ENCODE assay signal across 23 cellular contexts in the genomic region with DNA sequence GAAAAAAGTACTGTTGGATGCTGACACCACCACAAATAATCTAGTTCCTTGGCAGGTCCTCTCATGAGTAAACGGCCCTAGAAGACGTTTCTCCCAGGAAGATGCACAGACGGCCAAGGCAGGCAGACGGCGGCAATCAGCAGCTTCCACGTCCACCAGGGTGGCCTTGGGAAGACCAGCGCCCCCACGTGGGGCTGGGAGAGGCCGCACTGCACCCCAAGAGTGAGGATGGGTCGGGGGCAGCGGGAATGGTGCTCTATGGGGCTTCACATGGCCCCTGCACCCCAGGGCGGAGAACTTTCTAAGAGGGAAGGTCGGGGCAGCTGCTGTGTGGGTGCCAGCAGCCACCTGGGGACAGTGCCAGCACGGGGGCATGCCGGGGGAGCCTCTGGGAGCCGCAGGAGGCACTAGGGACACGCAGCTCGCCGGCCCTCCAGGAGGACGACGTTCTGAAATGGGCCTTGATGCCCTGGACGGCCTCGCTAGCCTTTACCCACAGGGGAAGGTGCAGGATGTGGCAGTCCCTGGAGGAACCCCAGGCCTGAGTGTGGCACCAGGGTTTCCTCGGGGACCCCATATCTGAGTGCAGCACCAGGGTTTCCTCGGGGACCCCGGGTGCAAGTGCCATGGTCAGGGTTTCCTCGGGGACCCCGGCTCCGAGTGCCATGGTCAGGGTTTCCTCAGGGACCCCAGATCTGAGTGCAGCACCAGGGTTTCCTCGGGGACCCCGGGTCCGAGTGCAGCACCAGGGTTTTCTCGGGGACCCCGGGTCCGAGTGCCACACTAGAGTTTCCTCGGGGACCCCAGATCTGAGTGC.
DNase-seq lines count a peak whose midpoint lies in the region; FAIRE-seq and TF ChIP-seq lines count a peak whose summit lies in the region.
"Had no signal": no experiment of that assay in that cellular context is flagged by ENCODE, and none has a peak within 500 bp of the region (broad histone marks: within the 10 kb centered on the region; RNA-seq: fewer than 3 reads in every experiment).

No MANE protein-coding gene starts in this region.

- TF ChIP-seq POLR2A in NB4 (IDR thresholded peaks at IDR 0.05; ENCODE audit: extremely low read depth, insufficient read length) (no peak), H1 (IDR thresholded peaks at IDR 0.05; ENCODE audit: control extremely low read depth in 1 of 2, low read depth in 2 of 2, low read length in 2 of 2) (no peak)

- 0 out of 2 replicates have a peak, but pooled peaks cover under 1% of the 10 kb centered on the region for H3K23me2 ChIP-seq in H1 (ENCODE audit: low read depth, low read length)

- no peak overlapping the region for H4K91ac ChIP-seq in H1 (replicated peaks; ENCODE audit: insufficient read length, low read length)

- peak; percentile 88 for DNase-seq in H7
- peak; percentile 40 for DNase-seq in NB4 (ENCODE audit: low read depth)
- DNase-seq in H1 (ENCODE audit: low read depth in 1 of 2, low spot score in 2 of 2), result peak in 1 of 2 experiments; percentile 80
- no peak for DNase-seq in smooth muscle cell (lab: John Stamatoyannopoulos, UW; ENCODE audit: unreplicated experiment)
- no peak for DNase-seq in NCI-H2029 treated with DMSO at 0.1 percent for 48 hours (lab: John Stamatoyannopoulos, UW)
- no peak for DNase-seq in CD14-positive monocyte (ENCODE audit: low spot score)
- no peak for DNase-seq in midbrain (lab: John Stamatoyannopoulos, UW)
- DNase-seq: activated CD4-positive, alpha-beta T cell treated with anti-CD3 and anti-CD28 coated beads, Interleukin-2, amount 50 U/mL, for 4 hours; activated naive CD4-positive, alpha-beta T cell; central memory CD4-positive, alpha-beta T cell; left ventricle myocardium inferior; NCI-H1048; NCI-H1694 treated with DMSO at 0.1 percent for 48 hours; NCI-H2171; NCI-H82; stimulated activated CD4-positive, alpha-beta T cell treated with anti-CD3 and anti-CD28 coated beads, Interleukin-4, amount 100 ng/mL, for 1 hour; tibial artery had no signal

- no peak overlapping the region for H2AK5ac ChIP-seq in H1 (ENCODE audit: low read depth, low read length)

- WGBS in H1 (ENCODE audit: extremely low coverage in 1 of 2, insufficient coverage in 1 of 2, insufficient read length in 1 of 2, insufficient replicate concordance in 2 of 2, low coverage in 1 of 2, low lambda C conversion rate in 2 of 2, missing lambda C conversion rate in 1 of 2), 2 experiments, result 83% methylated on average over 30 of the region's 36 CpGs; no CpG with 5 or more reads in 1 of the 2 experiments
- WGBS in smooth muscle cell (ENCODE audit: low lambda C conversion rate), result 82% methylated on average over 31 of the region's 36 CpGs

- intact Hi-C loops in CD14-positive monocyte (cut with micrococcal nuclease), result loop anchor here (5.0 to 10.0 kb wide), 3 partner anchors 52 to 444 kb away; no protein-coding TSS in a partner anchor

- H3K79me2 ChIP-seq in H1 (ENCODE audit: control insufficient read depth in 1 of 2, insufficient read depth in 2 of 2, low read length in 2 of 2) (no peaks in the 10 kb centered on the region), smooth muscle cell (ENCODE audit: low read depth) (no peaks in the 10 kb centered on the region)

- H3K36me3 ChIP-seq in H7 (replicated peaks; ENCODE audit: control insufficient read depth, insufficient read depth, low read length) (no peaks in the 10 kb centered on the region), H1 (ENCODE audit: control insufficient read depth in 2 of 4, insufficient read depth in 4 of 4, low read length in 3 of 4) (no peaks in the 10 kb centered on the region), smooth muscle cell (ENCODE audit: low read depth) (no peaks in the 10 kb centered on the region)
- H3K36me3 ChIP-seq: left ventricle myocardium inferior, neutrophil, prostate gland, tibial artery had no signal

- no peak overlapping the region for H3K27ac ChIP-seq in H1 (ENCODE audit: low read depth, low read length)
- H3K27ac ChIP-seq in smooth muscle cell (ENCODE audit: low read depth), result no peak overlapping the region
- H3K27ac ChIP-seq: left ventricle myocardium inferior, neutrophil, prostate gland, tibial artery had no signal

- H3K4ac ChIP-seq in H1 (replicated peaks; ENCODE audit: insufficient read length, low read depth, low read length), result no peak overlapping the region

- H2AFZ ChIP-seq in H1 (ENCODE audit: low read length) (no peak overlapping the region), smooth muscle cell (ENCODE audit: low read depth) (no peak overlapping the region)

- H4K20me1 ChIP-seq in H1 (replicated peaks in 1 of 2; ENCODE audit: control insufficient read depth in 1 of 2, insufficient read depth in 2 of 2, low read length in 2 of 2) (peaks cover 0 to 4% of the 10 kb centered on the region in 2 experiments), smooth muscle cell (ENCODE audit: low read depth) (no peaks in the 10 kb centered on the region)

- no peaks in the 10 kb centered on the region for H3K36me3 Mint-ChIP-seq in CD14-positive monocyte

- H2BK20ac ChIP-seq in H1 (ENCODE audit: low read length), result no peak overlapping the region

- H4K8ac ChIP-seq in H1 (ENCODE audit: extremely low read depth, insufficient read depth, low read length), result no peak overlapping the region

- H3K4me1 ChIP-seq in H1 (replicated peaks in 1 of 4; ENCODE audit: control insufficient read depth in 3 of 4, insufficient read depth in 4 of 4, low read length in 3 of 4) (peaks cover 0 to 2% (median 0%) of the 10 kb centered on the region in 4 experiments; a peak in 2 of 7 replicates), smooth muscle cell (ENCODE audit: low read depth) (peaks cover 7% of the 10 kb centered on the region)
- H3K4me1 ChIP-seq: prostate gland, tibial artery had no signal

- H3K4me3 ChIP-seq in H7 (ENCODE audit: insufficient read depth, low read depth, low read length), result no peak overlapping the region
- H3K4me3 ChIP-seq in NB4 (ENCODE audit: low read depth, low read length), result no peak overlapping the region
- no peak overlapping the region for H3K4me3 ChIP-seq in H1 (ENCODE audit: extremely low read depth in 1 of 4, insufficient read depth in 2 of 4, low read depth in 3 of 4, low read length in 4 of 4)
- no peak overlapping the region for H3K4me3 ChIP-seq in smooth muscle cell
- H3K4me3 ChIP-seq: GM12878, left ventricle myocardium inferior, prostate gland, tibial artery had no signal

- peaks cover 0 to 13% (median 2%) of the 10 kb centered on the region in 7 donors for H3K9me3 Mint-ChIP-seq in CD14-positive monocyte

- H3K27me3 Mint-ChIP-seq in CD14-positive monocyte (ENCODE audit: low read depth in 3 of 3), result peaks cover 8 to 18% (median 10%) of the 10 kb centered on the region in 3 donors

- H3F3A ChIP-seq in smooth muscle cell (ENCODE audit: low read depth), result no peaks in the 10 kb centered on the region

- no peak overlapping the region for H3K23ac ChIP-seq in H1 (ENCODE audit: insufficient read length)

- H3K27me3 ChIP-seq in H7 (ENCODE audit: control insufficient read depth, insufficient read depth, low read length), result no peaks in the 10 kb centered on the region
- H3K27me3 ChIP-seq in H1 (replicated peaks in 1 of 4; ENCODE audit: control insufficient read depth in 3 of 4, extremely low read depth in 1 of 4, insufficient read depth in 3 of 4, low read length in 3 of 4), result no peaks in the 10 kb centered on the region; a peak in 1 of 7 replicates
- no peaks in the 10 kb centered on the region for H3K27me3 ChIP-seq in smooth muscle cell (ENCODE audit: low read depth)
- H3K27me3 ChIP-seq: neutrophil had no signal

- no peak overlapping the region for H2BK120ac ChIP-seq in H1 (replicated peaks; ENCODE audit: low read depth, low read length)

- TF ChIP-seq CTCF in NB4 (IDR thresholded peaks at IDR 0.05; ENCODE audit: low read depth, low read length) (no peak), H1 (IDR thresholded peaks at IDR 0.05; ENCODE audit: control extremely low read depth in 1 of 3, insufficient read depth in 1 of 3, low read depth in 1 of 3, low read length in 3 of 3) (peak; percentile 72 to 90 (median 79)), smooth muscle cell (IDR thresholded peaks at IDR 0.05; ENCODE audit: borderline replicate concordance, insufficient read depth, poor library complexity, severe bottlenecking) (peak; percentile 5), CD14-positive monocyte (IDR thresholded peaks at IDR 0.05) (no peak)

- H3K4me2 ChIP-seq in H1 (ENCODE audit: insufficient read depth in 1 of 2, low read depth in 2 of 2, low read length in 2 of 2) (no peak overlapping the region), smooth muscle cell (no peak overlapping the region)

- H3K9ac ChIP-seq in H1 (replicated peaks in 1 of 4; ENCODE audit: extremely low read depth in 1 of 4, low read depth in 3 of 4, low read length in 3 of 4) (no peak overlapping the region), smooth muscle cell (ENCODE audit: low read depth) (no peak overlapping the region)

- H2BK12ac ChIP-seq in H1 (ENCODE audit: low read depth, low read length), result no peak overlapping the region

- no peak overlapping the region for H2BK15ac ChIP-seq in H1 (ENCODE audit: low read length)

- H3K79me1 ChIP-seq in H1 (ENCODE audit: low read depth, low read length), result peaks cover 4% of the 10 kb centered on the region

- H3K56ac ChIP-seq in H1 (replicated peaks; ENCODE audit: insufficient read length, low read depth, low read length), result no peak overlapping the region

- CTCF ChIA-PET in H1 (lab: Charles Lee; ENCODE audit: partially characterized antibody), result interaction anchor here (0.6 to 2.4 kb wide), 18 partner anchors 9 to 531 kb away, joined by 3 to 9 read pairs (median 3); no protein-coding TSS in a partner anchor

- peaks cover 18% of the 10 kb centered on the region for H3K4me1 Mint-ChIP-seq in CD14-positive monocyte

- TF ChIP-seq EP300 in H1 (IDR thresholded peaks at IDR 0.05; ENCODE audit: borderline replicate concordance in 1 of 2, low read depth in 2 of 2, low read length in 2 of 2), result no peak

- peak; percentile 61 to 75 for TF ChIP-seq RAD21 in H1 (IDR thresholded peaks at IDR 0.05 in 1 of 2, conservative IDR thresholded peaks at IDR 0.05 in 1 of 2; ENCODE audit: low read depth in 2 of 2, low read length in 2 of 2)

- no peak overlapping the region for H2BK5ac ChIP-seq in H1 (ENCODE audit: low read depth, low read length)

- FAIRE-seq in H1 (lab: Jason Lieb, UNC), result no peak
- FAIRE-seq: GM12878, islet of Langerhans had no signal

- no peak overlapping the region for H3K4me3 Mint-ChIP-seq in CD14-positive monocyte
- H3K4me3 Mint-ChIP-seq: dendritic cell treated with granulocyte-macrophage colony-stimulating factor and Interleukin-4, amounts not matched to agents 40 ng/mL and 50 ng/mL, for 4 days; T-helper 1 cell treated with Interleukin-12 subunit alpha and Interleukin-12 subunit beta and Interleukin-4 antibody, amounts not matched to agents 30 μg/mL and 1 μg/mL, for 36 hours had no signal

- no peak overlapping the region for H3K27ac Mint-ChIP-seq in CD14-positive monocyte
- H3K27ac Mint-ChIP-seq: dendritic cell treated with granulocyte-macrophage colony-stimulating factor and Interleukin-4, amounts not matched to agents 40 ng/mL and 50 ng/mL, for 4 days; T-helper 1 cell treated with Interleukin-12 subunit alpha and Interleukin-12 subunit beta and Interleukin-4 antibody, amounts not matched to agents 30 μg/mL and 1 μg/mL, for 36 hours had no signal

- no peak overlapping the region for H3K14ac ChIP-seq in H1 (ENCODE audit: insufficient read length)

- H3K9me3 ChIP-seq in H1 (ENCODE audit: insufficient read depth in 2 of 2, low read depth in 1 of 2, low read length in 1 of 2) (peaks cover 3 to 4% of the 10 kb centered on the region in 2 experiments; a peak in 1 of 4 replicates), smooth muscle cell (replicated peaks; ENCODE audit: low read depth) (no peaks in the 10 kb centered on the region)
- H3K9me3 ChIP-seq: left ventricle myocardium inferior, neutrophil, prostate gland, tibial artery had no signal

- POLR2A ChIA-PET in H1 (lab: Charles Lee; ENCODE audit: partially characterized antibody), result no interaction called here

- H4K5ac ChIP-seq in H1 (ENCODE audit: insufficient read length, low read depth, low read length), result no peak overlapping the region

- H3K18ac ChIP-seq in H1 (ENCODE audit: extremely low read depth, low read length), result no peak overlapping the region

Comparison
In these comparisons a context has a peak if more than half of its experiments do, and no peak if none do; other contexts are left out.
1. DNase-seq: peak in H7 (single experiment) and NB4 (single experiment); none in smooth muscle cell (single experiment), NCI-H2029 treated with DMSO at 0.1 percent for 48 hours (single experiment), CD14-positive monocyte (single experiment) and midbrain (single experiment).
2. CTCF ChIP-seq: peak in H1 (3 of 3) and smooth muscle cell (single experiment); none in NB4 (single experiment) and CD14-positive monocyte (single experiment).